16 cellular contexts compared by ENCODE assay signal in the genomic region with DNA sequence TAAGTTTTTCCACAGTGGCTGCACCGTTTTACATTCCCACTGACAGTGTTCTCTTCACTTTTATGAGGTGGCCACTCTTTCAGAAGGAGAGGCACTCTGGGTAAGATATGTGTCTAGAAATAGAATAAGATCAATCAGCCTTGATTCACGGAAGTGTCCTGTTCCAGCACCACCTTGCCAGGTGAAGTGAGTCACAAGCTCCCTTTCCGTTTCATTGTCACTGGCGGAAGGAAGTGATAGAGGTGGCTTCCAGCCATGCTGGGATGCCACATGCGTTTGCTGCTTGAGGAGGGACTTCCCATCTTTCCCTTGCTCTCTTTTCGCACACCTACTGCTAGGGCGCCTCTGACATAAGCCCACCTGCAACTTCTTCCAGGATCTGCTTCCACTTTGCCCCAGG.
A peak's percentile ranks its signal among the peaks of the same experiment; 100 is the strongest.
DNase-seq lines count a peak whose midpoint lies in the region; FAIRE-seq and TF ChIP-seq lines count a peak whose summit lies in the region.
"Had no signal": no experiment of that assay in that cellular context is flagged by ENCODE, and none has a peak within 500 bp of the region (broad histone marks: within the 10 kb centered on the region; RNA-seq: fewer than 3 reads in every experiment).

No MANE protein-coding gene starts in this region.

- no peak for TF ChIP-seq CTCF in CD14-positive monocyte (IDR thresholded peaks at IDR 0.05)

- no peak overlapping the region for H3K4me3 Mint-ChIP-seq in CD14-positive monocyte
- H3K4me3 Mint-ChIP-seq in activated CD4-positive, alpha-beta memory T cell treated with anti-CD3 and anti-CD28 coated beads, Interleukin-2, amount 10 ng/mL, durations not matched to agents 7 days and 5 days = no peak overlapping the region
- H3K4me3 Mint-ChIP-seq: activated CD8-positive, alpha-beta memory T cell treated with anti-CD3 and anti-CD28 coated beads, Interleukin-2, amount 10 ng/mL, durations not matched to agents 7 days and 5 days had no signal

- CTCF ChIA-PET in activated CD4-positive, alpha-beta memory T cell treated with anti-CD3 and anti-CD28 coated beads, Interleukin-2, amount 10 ng/mL, durations not matched to agents 7 days and 5 days (lab: Charles Lee) = interaction anchor here (1.2 to 3.3 kb wide), 2 partner anchors 145 to 152 kb away, joined by 3 to 18 read pairs; no protein-coding TSS in a partner anchor

- H3K9me3 Mint-ChIP-seq in CD14-positive monocyte = peaks cover 0 to 1% (median 0%) of the 10 kb centered on the region in 7 donors
- H3K9me3 Mint-ChIP-seq in activated CD4-positive, alpha-beta memory T cell treated with anti-CD3 and anti-CD28 coated beads, Interleukin-2, amount 10 ng/mL, durations not matched to agents 7 days and 5 days = no peaks in the 10 kb centered on the region

- peak overlapping the region; percentile 86 for H3K27ac ChIP-seq in epithelial cell of prostate
- H3K27ac ChIP-seq: SJCRH30, vagina had no signal

- peaks cover 0 to 3% of the 10 kb centered on the region in 2 donors for H3K36me3 Mint-ChIP-seq in CD14-positive monocyte
- H3K36me3 Mint-ChIP-seq in activated CD4-positive, alpha-beta memory T cell treated with anti-CD3 and anti-CD28 coated beads, Interleukin-2, amount 10 ng/mL, durations not matched to agents 7 days and 5 days (ENCODE audit: low read depth) = no peaks in the 10 kb centered on the region

- H3K4me1 Mint-ChIP-seq in CD14-positive monocyte = peaks cover 43% of the 10 kb centered on the region
- H3K4me1 Mint-ChIP-seq in activated CD4-positive, alpha-beta memory T cell treated with anti-CD3 and anti-CD28 coated beads, Interleukin-2, amount 10 ng/mL, durations not matched to agents 7 days and 5 days = peaks cover 39% of the 10 kb centered on the region

- peaks cover 0 to 4% (median 0%) of the 10 kb centered on the region in 3 donors for H3K27me3 Mint-ChIP-seq in CD14-positive monocyte (ENCODE audit: low read depth in 3 of 3)
- H3K27me3 Mint-ChIP-seq in activated CD4-positive, alpha-beta memory T cell treated with anti-CD3 and anti-CD28 coated beads, Interleukin-2, amount 10 ng/mL, durations not matched to agents 7 days and 5 days = peaks cover 27% of the 10 kb centered on the region

- no peak for TF ChIP-seq POLR2A in GM12891 (IDR thresholded peaks at IDR 0.05; ENCODE audit: low read depth, low read length)

- intact Hi-C loops in CD14-positive monocyte (cut with micrococcal nuclease) = no loop called here

- POLR2A ChIA-PET in activated CD4-positive, alpha-beta memory T cell treated with anti-CD3 and anti-CD28 coated beads, Interleukin-2, amount 10 ng/mL, durations not matched to agents 7 days and 5 days (lab: Charles Lee) = interaction anchor here (0.9 to 2.5 kb wide), 2 partner anchors 51 to 53 kb away, joined by 3 to 5 read pairs; no protein-coding TSS in a partner anchor

- FAIRE-seq in GM12891 (lab: Jason Lieb, UNC) = peak; percentile 48

- H3K27ac Mint-ChIP-seq in CD14-positive monocyte = peak overlapping the region in 4 of 7 donors; percentile 96 to 99 (median 98)
- no peak overlapping the region for H3K27ac Mint-ChIP-seq in activated CD4-positive, alpha-beta memory T cell treated with anti-CD3 and anti-CD28 coated beads, Interleukin-2, amount 10 ng/mL, durations not matched to agents 7 days and 5 days
- H3K27ac Mint-ChIP-seq: activated CD8-positive, alpha-beta memory T cell treated with anti-CD3 and anti-CD28 coated beads, Interleukin-2, amount 10 ng/mL, durations not matched to agents 7 days and 5 days had no signal

- no peak for DNase-seq in CD14-positive monocyte (ENCODE audit: low spot score)
- DNase-seq in GM12891 (ENCODE audit: insufficient read length, low spot score) = no peak
- peak; percentile 23 for DNase-seq in activated CD4-positive, alpha-beta memory T cell treated with anti-CD3 and anti-CD28 coated beads, Interleukin-2, amount 10 ng/mL, durations not matched to agents 7 days and 5 days
- no peak for DNase-seq in epithelial cell of prostate (ENCODE audit: low read depth, low spot score)
- DNase-seq in activated CD8-positive, alpha-beta memory T cell treated with anti-CD3 and anti-CD28 coated beads, Interleukin-2, amount 50 U/mL, for 48 hours = no peak
- DNase-seq in NCI-H1048 (lab: John Stamatoyannopoulos, UW) = no peak
- no peak for DNase-seq in SHP77 treated with DMSO at 0.1 percent for 48 hours (lab: John Stamatoyannopoulos, UW)
- no peak for DNase-seq in NCI-H128 (lab: John Stamatoyannopoulos, UW; ENCODE audit: unreplicated experiment)
- DNase-seq: activated CD8-positive, alpha-beta memory T cell treated with anti-CD3 and anti-CD28 coated beads, Interleukin-2, amount 10 ng/mL, durations not matched to agents 7 days and 5 days; DMS79; mesendoderm; NCI-H1092 treated with DMSO at 0.1 percent for 48 hours; right lobe of liver; SJCRH30; stomach had no signal

TF ChIP-seq in GM12891, 5 proteins besides CTCF, POLR2A, EP300 and RAD21:
- TF ChIP-seq PAX5 (IDR thresholded peaks at IDR 0.05; ENCODE audit: insufficient read depth, low read length, severe bottlenecking) = no peak
- no peak for TF ChIP-seq SPI1 (IDR thresholded peaks at IDR 0.05; ENCODE audit: low read depth, low read length)
- TF ChIP-seq POU2F2 (IDR thresholded peaks at IDR 0.05; ENCODE audit: low read depth, low read length) = no peak
- TF ChIP-seq TAF1 (IDR thresholded peaks at IDR 0.05; ENCODE audit: low read depth, low read length) = no peak
- no peak for TF ChIP-seq POLR2AphosphoS5 (IDR thresholded peaks at IDR 0.05; ENCODE audit: low read depth, low read length)
